24 cellular contexts compared by ENCODE assay signal in the genomic region with DNA sequence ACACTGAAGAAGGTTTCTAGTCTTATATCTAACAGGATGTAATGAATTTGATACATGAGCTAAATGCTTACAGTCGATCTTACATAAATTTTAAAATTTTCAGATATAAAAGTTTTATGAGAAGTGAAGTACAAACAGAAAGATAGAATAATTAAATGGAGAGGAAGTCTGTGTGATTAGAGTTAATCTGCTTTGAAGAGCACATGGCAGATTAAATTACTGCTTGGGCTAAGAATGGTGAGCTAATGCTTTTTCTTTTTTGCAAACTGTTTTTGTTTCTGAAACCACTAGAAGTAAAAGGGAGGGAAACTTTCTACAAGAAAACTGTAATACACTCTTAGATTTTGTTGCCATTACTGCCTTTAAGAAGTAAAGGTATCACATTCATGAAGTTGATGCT.
DNase-seq lines count a peak whose midpoint lies in the region; ATAC-seq and TF ChIP-seq lines count a peak whose summit lies in the region.
"Had no signal": no experiment of that assay in that cellular context is flagged by ENCODE, and none has a peak within 500 bp of the region (broad histone marks: within the 10 kb centered on the region; RNA-seq: fewer than 3 reads in every experiment).

No MANE protein-coding gene starts in this region.

- TF ChIP-seq CTCF in breast epithelium (IDR thresholded peaks at IDR 0.05): no peak
- no peak for TF ChIP-seq CTCF in MCF 10A (IDR thresholded peaks at IDR 0.05; ENCODE audit: unreplicated experiment)
- TF ChIP-seq CTCF in esophagus muscularis mucosa (IDR thresholded peaks at IDR 0.05): no peak
- no peak for TF ChIP-seq CTCF in parathyroid adenoma (IDR thresholded peaks at IDR 0.05)
- no peak for TF ChIP-seq CTCF in tibial nerve (IDR thresholded peaks at IDR 0.05)

- DNase-seq in breast epithelium (ENCODE audit: low spot score in 2 of 2) (no peak), MCF 10A (ENCODE audit: unreplicated experiment) (no peak), esophagus muscularis mucosa (ENCODE audit: extremely low spot score) (no peak), tibial nerve (ENCODE audit: low spot score in 2 of 2) (no peak), cerebellar cortex (ENCODE audit: low spot score) (no peak), iPS-NIHi7 (ENCODE audit: extremely low spot score) (no peak)
- DNase-seq in activated CD8-positive, alpha-beta memory T cell treated with anti-CD3 and anti-CD28 coated beads, Interleukin-2, amount 10 ng/mL, durations not matched to agents 7 days and 5 days: no peak
- DNase-seq: activated naive CD4-positive, alpha-beta T cell treated with Interleukin-2 at 50 U/mL for 16 hours; activated T-cell treated with anti-CD3 and anti-CD28 coated beads, Interleukin-2, amount 50 U/mL, for 4 hours; amniotic stem cell; Calu3; dorsolateral prefrontal cortex; KG1; naive thymus-derived CD8-positive, alpha-beta T cell; NCI-H1694; ovary; SHP77 treated with DMSO at 0.1 percent for 48 hours; stimulated activated CD4-positive, alpha-beta T cell treated with anti-CD3 and anti-CD28 coated beads, Interleukin-2, amount 100 ng/mL, for 24 hours; stimulated activated naive B cell treated with anti-CD40 and anti-IgM and Interleukin-4, amounts not matched to agents 10 μg/mL and 1 μg/mL and 100 μg/mL, for 72 hours; T-cell had no signal

- no peaks in the 10 kb centered on the region for H3K36me3 Mint-ChIP-seq in MCF 10A (ENCODE audit: insufficient read depth, unreplicated experiment)
- H3K36me3 Mint-ChIP-seq in activated CD8-positive, alpha-beta memory T cell treated with anti-CD3 and anti-CD28 coated beads, Interleukin-2, amount 10 ng/mL, durations not matched to agents 7 days and 5 days: no peaks in the 10 kb centered on the region
- H3K36me3 Mint-ChIP-seq: memory B cell, T-cell had no signal

- WGBS in esophagus muscularis mucosa: 58% methylated on average over 1 of the region's 1 CpG
- WGBS in tibial nerve, 2 donors: 48 to 54% methylated on average over 1 of the region's 1 CpG

- H3K79me2 ChIP-seq in parathyroid adenoma: no peaks in the 10 kb centered on the region

- H3K4me3 ChIP-seq in breast epithelium: no peak overlapping the region
- H3K4me3 ChIP-seq in esophagus muscularis mucosa: no peak overlapping the region
- H3K4me3 ChIP-seq in parathyroid adenoma (ENCODE audit: low read depth, low read length): no peak overlapping the region
- H3K4me3 ChIP-seq in tibial nerve: no peak overlapping the region
- H3K4me3 ChIP-seq: dorsolateral prefrontal cortex, ovary had no signal

- peaks cover 0 to 5% of the 10 kb centered on the region in 2 donors for H3K4me1 ChIP-seq in breast epithelium
- H3K4me1 ChIP-seq in esophagus muscularis mucosa: peaks cover 3 to 12% (median 5%) of the 10 kb centered on the region in 4 donors
- H3K4me1 ChIP-seq in parathyroid adenoma: no peaks in the 10 kb centered on the region
- H3K4me1 ChIP-seq in tibial nerve: peaks cover 0 to 31% (median 10%) of the 10 kb centered on the region in 4 donors

- H3K9me3 Mint-ChIP-seq in MCF 10A (ENCODE audit: unreplicated experiment): peaks cover 7% of the 10 kb centered on the region
- H3K9me3 Mint-ChIP-seq in activated CD8-positive, alpha-beta memory T cell treated with anti-CD3 and anti-CD28 coated beads, Interleukin-2, amount 10 ng/mL, durations not matched to agents 7 days and 5 days (ENCODE audit: low read depth): peaks cover 2% of the 10 kb centered on the region
- H3K9me3 Mint-ChIP-seq: memory B cell had no signal

- no peak overlapping the region for H2AFZ ChIP-seq in parathyroid adenoma

- no peak overlapping the region for H3K9ac ChIP-seq in parathyroid adenoma

- no peak for ATAC-seq in activated CD8-positive, alpha-beta memory T cell treated with anti-CD3 and anti-CD28 coated beads, Interleukin-2, amount 10 ng/mL, durations not matched to agents 7 days and 5 days
- ATAC-seq: activated T-cell treated with anti-CD3 and anti-CD28 coated beads, Interleukin-2, amount 50 U/mL, for 4 hours; naive thymus-derived CD8-positive, alpha-beta T cell; stimulated activated naive B cell treated with anti-CD40 and anti-IgM and Interleukin-4, amounts not matched to agents 10 μg/mL and 1 μg/mL and 100 μg/mL, for 72 hours; T-cell had no signal

- no peak for TF ChIP-seq POLR2A in breast epithelium (IDR thresholded peaks at IDR 0.05)
- no peak for TF ChIP-seq POLR2A in esophagus muscularis mucosa (IDR thresholded peaks at IDR 0.05; ENCODE audit: low read depth)
- TF ChIP-seq POLR2A in tibial nerve (IDR thresholded peaks at IDR 0.05): no peak

- H3K4me3 Mint-ChIP-seq in MCF 10A (ENCODE audit: unreplicated experiment): no peak overlapping the region
- H3K4me3 Mint-ChIP-seq in activated CD8-positive, alpha-beta memory T cell treated with anti-CD3 and anti-CD28 coated beads, Interleukin-2, amount 10 ng/mL, durations not matched to agents 7 days and 5 days: no peak overlapping the region
- H3K4me3 Mint-ChIP-seq: activated T-cell treated with anti-CD3 and anti-CD28 coated beads, Interleukin-2, amount 50 U/mL, for 4 hours; B cell; memory B cell; naive thymus-derived CD8-positive, alpha-beta T cell; stimulated activated naive B cell treated with anti-CD40 and anti-IgM and Interleukin-4, amounts not matched to agents 10 μg/mL and 1 μg/mL and 100 μg/mL, for 72 hours; T-cell had no signal

- H3K4me2 ChIP-seq in parathyroid adenoma (ENCODE audit: low read length): no peak overlapping the region

- H3K27me3 ChIP-seq in breast epithelium: no peaks in the 10 kb centered on the region
- H3K27me3 ChIP-seq in esophagus muscularis mucosa: no peaks in the 10 kb centered on the region
- H3K27me3 ChIP-seq in parathyroid adenoma (ENCODE audit: control insufficient read depth, insufficient read depth, low read length): no peaks in the 10 kb centered on the region
- no peaks in the 10 kb centered on the region for H3K27me3 ChIP-seq in tibial nerve
- H3K27me3 ChIP-seq: dorsolateral prefrontal cortex, ovary had no signal

- H3K36me3 ChIP-seq in breast epithelium (no peaks in the 10 kb centered on the region), esophagus muscularis mucosa (no peaks in the 10 kb centered on the region), parathyroid adenoma (ENCODE audit: control insufficient read depth, insufficient read depth, low read length) (no peaks in the 10 kb centered on the region), tibial nerve (no peaks in the 10 kb centered on the region)
- H3K36me3 ChIP-seq: ovary had no signal

- H3K9me3 ChIP-seq in breast epithelium (no peaks in the 10 kb centered on the region), esophagus muscularis mucosa (no peaks in the 10 kb centered on the region), parathyroid adenoma (ENCODE audit: control insufficient read depth, low read length) (no peaks in the 10 kb centered on the region), tibial nerve (no peaks in the 10 kb centered on the region)
- H3K9me3 ChIP-seq: ovary had no signal

- H3K4me1 Mint-ChIP-seq in MCF 10A (ENCODE audit: insufficient read depth, unreplicated experiment): peaks cover 6% of the 10 kb centered on the region
- H3K4me1 Mint-ChIP-seq in activated CD8-positive, alpha-beta memory T cell treated with anti-CD3 and anti-CD28 coated beads, Interleukin-2, amount 10 ng/mL, durations not matched to agents 7 days and 5 days: no peaks in the 10 kb centered on the region

- H3K27ac Mint-ChIP-seq in MCF 10A (ENCODE audit: low read depth, unreplicated experiment): no peak overlapping the region
- H3K27ac Mint-ChIP-seq in activated CD8-positive, alpha-beta memory T cell treated with anti-CD3 and anti-CD28 coated beads, Interleukin-2, amount 10 ng/mL, durations not matched to agents 7 days and 5 days: no peak overlapping the region
- H3K27ac Mint-ChIP-seq: B cell; memory B cell; naive thymus-derived CD8-positive, alpha-beta T cell; stimulated activated naive B cell treated with anti-CD40 and anti-IgM and Interleukin-4, amounts not matched to agents 10 μg/mL and 1 μg/mL and 100 μg/mL, for 72 hours; T-cell had no signal

- no TSS peak for BruUV-seq in MCF 10A (replicated peaks; lab: Mats Ljungman, UMichigan)

- H3K27ac ChIP-seq in breast epithelium: peak overlapping the region; percentile 23 to 66
- H3K27ac ChIP-seq in esophagus muscularis mucosa (replicated peaks in 1 of 4): peak overlapping the region; percentile 25 to 62 (median 42)
- peak overlapping the region; percentile 36 for H3K27ac ChIP-seq in parathyroid adenoma
- H3K27ac ChIP-seq in tibial nerve: peak overlapping the region in 3 of 4 donors; percentile 62 to 73 (median 72)
- H3K27ac ChIP-seq: 22Rv1, dorsolateral prefrontal cortex, ovary had no signal

- POLR2A ChIA-PET in MCF 10A (lab: Yijun Ruan, JAX): interaction anchor here (1.2 kb wide), 1 partner anchor 96 kb away, joined by 3 read pairs; no protein-coding TSS in a partner anchor

- CTCF ChIA-PET in MCF 10A (lab: Yijun Ruan, JAX): interaction anchor here (1.0 to 1.4 kb wide), 2 partner anchors 13 to 194 kb away, joined by 3 to 4 read pairs; no protein-coding TSS in a partner anchor
- CTCF ChIA-PET in activated CD8-positive, alpha-beta memory T cell treated with anti-CD3 and anti-CD28 coated beads, Interleukin-2, amount 10 ng/mL, durations not matched to agents 7 days and 5 days (lab: Charles Lee): interaction anchor here (1.3 kb wide), 1 partner anchor 43 kb away, joined by 3 read pairs; no protein-coding TSS in a partner anchor

- intact Hi-C loops in breast epithelium (cut with DNase I; ENCODE audit: low total_unique reads): no loop called here
- intact Hi-C loops in MCF 10A (cut with micrococcal nuclease): no loop called here
- intact Hi-C loops in esophagus muscularis mucosa (cut with DNase I): no loop called here

- H3K27me3 Mint-ChIP-seq in MCF 10A (ENCODE audit: insufficient read depth, unreplicated experiment): no peaks in the 10 kb centered on the region
- H3K27me3 Mint-ChIP-seq in activated CD8-positive, alpha-beta memory T cell treated with anti-CD3 and anti-CD28 coated beads, Interleukin-2, amount 10 ng/mL, durations not matched to agents 7 days and 5 days: no peaks in the 10 kb centered on the region
- H3K27me3 Mint-ChIP-seq: B cell; memory B cell; stimulated activated naive B cell treated with anti-CD40 and anti-IgM and Interleukin-4, amounts not matched to agents 10 μg/mL and 1 μg/mL and 100 μg/mL, for 72 hours had no signal

- TF ChIP-seq EP300 in esophagus muscularis mucosa (IDR thresholded peaks at IDR 0.05) (no peak), tibial nerve (IDR thresholded peaks at IDR 0.05) (no peak)
